In the genomic region with DNA sequence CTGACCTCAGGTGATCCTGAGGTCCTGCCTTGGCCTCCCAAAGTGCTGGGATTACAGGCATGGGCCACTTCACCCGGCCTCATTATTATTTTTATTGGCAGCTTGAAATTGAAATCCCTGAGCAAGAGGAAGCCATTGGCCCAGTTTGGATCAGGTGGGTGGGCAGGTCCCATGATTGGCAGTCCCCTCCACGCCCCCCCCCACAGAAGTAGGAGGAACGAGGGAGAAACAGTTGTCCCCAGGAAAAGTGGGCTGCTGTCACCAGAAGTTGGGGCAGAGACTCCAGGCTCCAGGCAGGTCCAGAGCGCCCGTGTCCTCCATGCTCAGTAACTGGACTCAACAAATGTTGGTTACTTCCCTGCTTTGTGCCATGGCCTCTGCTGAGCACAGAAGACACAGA, we compare ENCODE assay signal across 1 cellular context.
TF ChIP-seq lines count a peak whose summit lies in the region.

No MANE protein-coding gene starts in this region.

TF ChIP-seq in SK-N-SH, 30 proteins besides CTCF, POLR2A, EP300 and RAD21 (continued from another document):
- TF ChIP-seq USF2 (IDR thresholded peaks at IDR 0.05; ENCODE audit: borderline replicate concordance, low read depth, low read length) (no peak), RCOR1 (IDR thresholded peaks at IDR 0.05; ENCODE audit: low read length) (no peak), ELF1 (IDR thresholded peaks at IDR 0.05) (no peak), SMC3 (IDR thresholded peaks at IDR 0.05; ENCODE audit: low read depth, low read length) (no peak)
